12 cellular contexts compared by ENCODE assay signal in genomic region chr9:89623925-89624420, GRCh38. TPM values are rescaled to one million over a fixed set of nuclear protein-coding genes. Genes with fewer than 3 reads are reported as not detected.
DNase-seq lines count a peak whose midpoint lies in the region; ATAC-seq and TF ChIP-seq lines count a peak whose summit lies in the region.
"Had no signal": no experiment of that assay in that cellular context is flagged by ENCODE, and none has a peak within 500 bp of the region (broad histone marks: within the 10 kb centered on the region; RNA-seq: fewer than 3 reads in every experiment).

No MANE protein-coding gene starts in this region.

- no peaks in the 10 kb centered on the region for H3K79me2 ChIP-seq in PC-9 (ENCODE audit: low read depth)

- DNase-seq in DMS79 (lab: John Stamatoyannopoulos, UW) (peak; percentile 63), NCI-H2107 treated with DMSO at 0.1 percent for 48 hours (lab: John Stamatoyannopoulos, UW; ENCODE audit: unreplicated experiment) (peak; percentile 70), Right ventricle myocardium superior (peak; percentile 73), posterior cingulate gyrus (peak in 8 of 10 donors; percentile 30 to 88 (median 42)), PC-9 (no peak), MV-4-11 (lab: John Stamatoyannopoulos, UW) (no peak), NCI-H526 treated with DMSO at 0.1 percent for 48 hours (lab: John Stamatoyannopoulos, UW) (no peak)
- DNase-seq: activated CD4-positive, alpha-beta T cell treated with anti-CD3 and anti-CD28 coated beads for 4 hours; CD4-positive, alpha-beta memory T cell; NCI-H345 had no signal

- no peak for TF ChIP-seq CTCF in PC-9 (conservative IDR thresholded peaks at IDR 0.05)

- H4K20me1 ChIP-seq in PC-9 (ENCODE audit: insufficient read depth) = no peaks in the 10 kb centered on the region

- peaks cover 94% of the 10 kb centered on the region for H3K27me3 ChIP-seq in PC-9 (ENCODE audit: insufficient read depth, low read depth)

- H3K4me2 ChIP-seq in PC-9 = no peak overlapping the region

- no peaks in the 10 kb centered on the region for H3K36me3 ChIP-seq in PC-9 (ENCODE audit: low read depth)

- BruUV-seq in PC-9 (replicated peaks; lab: Mats Ljungman, UMichigan) = no TSS peak

- POLR2A ChIA-PET in PC-9 (lab: Charles Lee; ENCODE audit: unreplicated experiment) = interaction anchor here (0.6 kb wide), 2 partner anchors 402 to 839 kb away, joined by 3 to 7 read pairs; no protein-coding TSS in a partner anchor

- H3K4me3 ChIP-seq in PC-9 = no peak overlapping the region

- intact Hi-C loops in Right ventricle myocardium superior (cut with DNase I) = no loop called here
- intact Hi-C loops in posterior cingulate gyrus (cut with DNase I) = no loop called here
- intact Hi-C loops in PC-9 (cut with micrococcal nuclease; ENCODE audit: unreplicated experiment) = no loop called here

- H3K9me3 ChIP-seq in PC-9 (ENCODE audit: insufficient read depth, low read depth) = no peaks in the 10 kb centered on the region

- no peaks in the 10 kb centered on the region for H3K9me2 ChIP-seq in PC-9 (ENCODE audit: insufficient read depth)

- CTCF ChIA-PET in PC-9 (lab: Charles Lee) = no interaction called here

- no peak overlapping the region for H2AFZ ChIP-seq in PC-9

- ATAC-seq in Right ventricle myocardium superior (ENCODE audit: poor library complexity) = peak; percentile 72
- no peak for ATAC-seq in HG03045 (IDR thresholded peaks at IDR 0.05; ENCODE audit: unreplicated experiment)

- H3K27ac ChIP-seq in PC-9 = no peak overlapping the region

- no peaks in the 10 kb centered on the region for H3F3A ChIP-seq in PC-9 (ENCODE audit: insufficient read depth, low read depth)

- no peaks in the 10 kb centered on the region for H3K4me1 ChIP-seq in PC-9 (replicated peaks; ENCODE audit: insufficient read depth)

RNA-seq across cellular contexts. Expression of gene GADD45G, which starts 19.2 kb away (rescaled TPM):
- total RNA-seq in Right ventricle myocardium superior (48.9 TPM), PC-9 (2021) (2.4 and 2.9 TPM in 2 replicates)
- total RNA-seq: lung microvascular endothelial cell had no signal

Comparison
In these comparisons a context has a peak if more than half of its experiments do, and no peak if none do; other contexts are left out.
1. DNase-seq: peak in DMS79 (single experiment), NCI-H2107 treated with DMSO at 0.1 percent for 48 hours (single experiment), Right ventricle myocardium superior (single experiment) and posterior cingulate gyrus (8 of 10); none in PC-9 (0 of 2), MV-4-11 (single experiment) and NCI-H526 treated with DMSO at 0.1 percent for 48 hours (single experiment).
2. RNA of gene GADD45G, which starts 19.2 kb away (total RNA-seq): 48.9 TPM in Right ventricle myocardium superior (single experiment); 2.4 to 2.9 TPM in PC-9; every median in the first group is over 10 times any median in the second.